ENCODE assay signal across 8 cellular contexts in genomic region chrX:131827935-131828334, GRCh38.
DNase-seq lines count a peak whose midpoint lies in the region; ATAC-seq and TF ChIP-seq lines count a peak whose summit lies in the region.

No MANE protein-coding gene starts in this region.

- H3K4me3 ChIP-seq in cardiac muscle cell (peak overlapping the region; percentile 61), left lung (no peak overlapping the region)

- CTCF ChIA-PET in activated CD8-positive, alpha-beta T cell treated with anti-CD3 and anti-CD28 coated beads, Interleukin-2, amount 10 ng/mL, durations not matched to agents 7 days and 5 days (lab: Charles Lee), result interaction anchor here (0.6 to 2.9 kb wide), 10 partner anchors 12 to 803 kb away, joined by 3 to 13 read pairs (median 4); partner anchors contain the start of gene RAP2C

- no peaks in the 10 kb centered on the region for H3K27me3 Mint-ChIP-seq in HFFc6 (ENCODE audit: insufficient read depth)
- H3K27me3 Mint-ChIP-seq in activated CD8-positive, alpha-beta T cell treated with anti-CD3 and anti-CD28 coated beads, Interleukin-2, amount 10 ng/mL, durations not matched to agents 7 days and 5 days (ENCODE audit: low read depth), result no peaks in the 10 kb centered on the region

- peaks cover 32% of the 10 kb centered on the region; the same call in 1 of the 2 replicates for H3K4me1 Mint-ChIP-seq in HFFc6 (ENCODE audit: low read depth)
- peaks cover 28% of the 10 kb centered on the region for H3K4me1 Mint-ChIP-seq in activated CD8-positive, alpha-beta T cell treated with anti-CD3 and anti-CD28 coated beads, Interleukin-2, amount 10 ng/mL, durations not matched to agents 7 days and 5 days (ENCODE audit: low read depth)

- H3K4me3 Mint-ChIP-seq in HFFc6, result peak overlapping the region; percentile 83; the same call in 1 of the 2 replicates
- peak overlapping the region; percentile 51 for H3K4me3 Mint-ChIP-seq in activated CD8-positive, alpha-beta T cell treated with anti-CD3 and anti-CD28 coated beads, Interleukin-2, amount 10 ng/mL, durations not matched to agents 7 days and 5 days

- H3K36me3 ChIP-seq in cardiac muscle cell (peaks cover 7% of the 10 kb centered on the region), left lung (no peaks in the 10 kb centered on the region)

- H3K27ac Mint-ChIP-seq in HFFc6, result peak overlapping the region; percentile 69; the same call in 1 of the 2 replicates
- peak overlapping the region; percentile 31 for H3K27ac Mint-ChIP-seq in activated CD8-positive, alpha-beta T cell treated with anti-CD3 and anti-CD28 coated beads, Interleukin-2, amount 10 ng/mL, durations not matched to agents 7 days and 5 days

- H3K27me3 ChIP-seq in cardiac muscle cell, result no peaks in the 10 kb centered on the region
- H3K27me3 ChIP-seq in left lung, result no peaks in the 10 kb centered on the region

- intact Hi-C loops in Right ventricle myocardium superior (cut with DNase I) (no loop called here), left lung (cut with DNase I) (no loop called here)

- DNase-seq in cardiac muscle cell (ENCODE audit: low read depth in 1 of 2, low spot score in 1 of 2) (peak; percentile 25 to 63), Right ventricle myocardium superior (no peak), HFFc6 (no peak), M059J (ENCODE audit: low read depth) (peak; percentile 73), left lung (no peak), ureter (ENCODE audit: low spot score) (no peak), germinal center (ENCODE audit: low spot score) (no peak)
- DNase-seq in activated CD8-positive, alpha-beta T cell treated with anti-CD3 and anti-CD28 coated beads, Interleukin-2, amount 10 ng/mL, durations not matched to agents 7 days and 5 days, result peak; percentile 53

- H3K4me1 ChIP-seq in cardiac muscle cell (ENCODE audit: low read depth) (peaks cover 7% of the 10 kb centered on the region), left lung (peaks cover 0 to 4% of the 10 kb centered on the region in 2 donors)

- ATAC-seq in Right ventricle myocardium superior (ENCODE audit: poor library complexity) (no peak), left lung (peak; percentile 16)
- peak; percentile 65 for ATAC-seq in activated CD8-positive, alpha-beta T cell treated with anti-CD3 and anti-CD28 coated beads, Interleukin-2, amount 10 ng/mL, durations not matched to agents 7 days and 5 days

- H3K9me3 Mint-ChIP-seq in HFFc6, result no peaks in the 10 kb centered on the region
- no peaks in the 10 kb centered on the region for H3K9me3 Mint-ChIP-seq in activated CD8-positive, alpha-beta T cell treated with anti-CD3 and anti-CD28 coated beads, Interleukin-2, amount 10 ng/mL, durations not matched to agents 7 days and 5 days (ENCODE audit: insufficient read depth)

- peak; percentile 16 for TF ChIP-seq CTCF in cardiac muscle cell (IDR thresholded peaks at IDR 0.05; ENCODE audit: low read depth, low read length)
- peak; percentile 41; the same call in 1 of the 2 replicates for TF ChIP-seq CTCF in HFFc6 (IDR thresholded peaks at IDR 0.05)
- no peak for TF ChIP-seq CTCF in left lung (IDR thresholded peaks at IDR 0.05)

- H3K9me3 ChIP-seq in cardiac muscle cell (ENCODE audit: low read depth), result no peaks in the 10 kb centered on the region
- no peaks in the 10 kb centered on the region for H3K9me3 ChIP-seq in left lung

- H3K36me3 Mint-ChIP-seq in HFFc6 (ENCODE audit: low read depth), result no peaks in the 10 kb centered on the region
- peaks cover 6% of the 10 kb centered on the region for H3K36me3 Mint-ChIP-seq in activated CD8-positive, alpha-beta T cell treated with anti-CD3 and anti-CD28 coated beads, Interleukin-2, amount 10 ng/mL, durations not matched to agents 7 days and 5 days (ENCODE audit: low read depth)

- H3K27ac ChIP-seq in cardiac muscle cell (no peak overlapping the region), left lung (no peak overlapping the region)

- POLR2A ChIA-PET in activated CD8-positive, alpha-beta T cell treated with anti-CD3 and anti-CD28 coated beads, Interleukin-2, amount 10 ng/mL, durations not matched to agents 7 days and 5 days (lab: Charles Lee), result interaction anchor here (1.4 kb wide), 1 partner anchor 195 kb away, joined by 3 read pairs; the partner anchor contains the start of gene STK26

Comparison
In these comparisons a context has a peak if more than half of its experiments do, and no peak if none do; other contexts are left out.
1. DNase-seq: peak in cardiac muscle cell (2 of 2), M059J (single experiment) and activated CD8-positive, alpha-beta T cell treated with anti-CD3 and anti-CD28 coated beads, Interleukin-2, amount 10 ng/mL, durations not matched to agents 7 days and 5 days (single experiment); none in Right ventricle myocardium superior (single experiment), HFFc6 (single experiment), left lung (0 of 2), ureter (single experiment) and germinal center (single experiment).
2. CTCF ChIP-seq: peak in cardiac muscle cell (single experiment) and HFFc6 (single experiment); none in left lung (0 of 2).